In genomic region chr2:123687064-123687463, GRCh38 we compare ENCODE assay signal across 37 cellular contexts.
DNase-seq lines count a peak whose midpoint lies in the region; ATAC-seq, FAIRE-seq and TF ChIP-seq lines count a peak whose summit lies in the region.
"Had no signal": no experiment of that assay in that cellular context is flagged by ENCODE, and none has a peak within 500 bp of the region (broad histone marks: within the 10 kb centered on the region; RNA-seq: fewer than 3 reads in every experiment).

No MANE protein-coding gene starts in this region.

- H3K27ac Mint-ChIP-seq in WTC11 = no peak overlapping the region
- H3K27ac Mint-ChIP-seq in chondrocyte (ENCODE audit: unreplicated experiment) = no peak overlapping the region
- H3K27ac Mint-ChIP-seq in endodermal cell = no peak overlapping the region
- peak overlapping the region in 1 of 9 donors; percentile 16 for H3K27ac Mint-ChIP-seq in naive thymus-derived CD4-positive, alpha-beta T cell
- H3K27ac Mint-ChIP-seq: B cell; CD4-positive, alpha-beta memory T cell; CD4-positive, alpha-beta T cell; CD8-positive, alpha-beta memory T cell; CD8-positive, alpha-beta T cell had no signal

- H3K4me1 Mint-ChIP-seq in WTC11 (peaks cover 4% of the 10 kb centered on the region), chondrocyte (ENCODE audit: low read depth) (no peaks in the 10 kb centered on the region), endodermal cell (no peaks in the 10 kb centered on the region)
- H3K4me1 Mint-ChIP-seq in naive thymus-derived CD4-positive, alpha-beta T cell = peaks cover 0 to 2% (median 0%) of the 10 kb centered on the region in 7 donors
- H3K4me1 Mint-ChIP-seq: B cell; CD4-positive, alpha-beta memory T cell; CD4-positive, CD25-positive, alpha-beta regulatory T cell; CD8-positive, alpha-beta memory T cell had no signal

- H3K27ac ChIP-seq in endodermal cell (ENCODE audit: low read depth, low read length) (no peak overlapping the region), osteoblast (ENCODE audit: low read depth, low read length) (no peak overlapping the region)
- no peak overlapping the region for H3K27ac ChIP-seq in naive thymus-derived CD4-positive, alpha-beta T cell (ENCODE audit: low read depth, low read length)
- H3K27ac ChIP-seq: 22Rv1; A549; BLaER1; BLaER1 treated with 17β-estradiol and CSF1 and Interleukin-3, amounts not matched to agents 10 nM and 100 nM; C4-2B had no signal

- WGBS in endodermal cell (ENCODE audit: insufficient coverage in 1 of 2, insufficient read length in 1 of 2), 2 experiments = 96 to 100% methylated on average over 3 to 11 of the region's 11 CpGs

- H3K79me2 ChIP-seq in osteoblast (ENCODE audit: insufficient read depth, low read length) = no peaks in the 10 kb centered on the region

- no peak for ATAC-seq in WTC11
- ATAC-seq in activated CD4-positive, CD25-positive, alpha-beta regulatory T cell treated with anti-CD3 and anti-CD28 coated beads, Interleukin-2, amount 50 U/mL, for 24 hours = no peak
- no peak for ATAC-seq in naive thymus-derived CD4-positive, alpha-beta T cell
- ATAC-seq: A549; CD8-positive, alpha-beta T cell had no signal

- no peaks in the 10 kb centered on the region for H4K20me1 ChIP-seq in osteoblast (ENCODE audit: insufficient read depth, low read length)
- H4K20me1 ChIP-seq: BLaER1; BLaER1 treated with 17β-estradiol and CSF1 and Interleukin-3, amounts not matched to agents 10 nM and 100 nM had no signal

- H3K36me3 Mint-ChIP-seq in WTC11 (peaks cover 10% of the 10 kb centered on the region), chondrocyte (ENCODE audit: low read depth) (no peaks in the 10 kb centered on the region), endodermal cell (ENCODE audit: low read depth) (peaks cover 31% of the 10 kb centered on the region)
- peaks cover 0 to 6% (median 0%) of the 10 kb centered on the region in 5 donors for H3K36me3 Mint-ChIP-seq in naive thymus-derived CD4-positive, alpha-beta T cell
- H3K36me3 Mint-ChIP-seq: CD14-positive monocyte; CD4-positive, alpha-beta memory T cell; CD4-positive, CD25-positive, alpha-beta regulatory T cell; CD8-positive, alpha-beta memory T cell; CD8-positive, alpha-beta T cell had no signal

- peaks cover 3% of the 10 kb centered on the region for H3K27me3 Mint-ChIP-seq in WTC11 (ENCODE audit: low read depth)
- no peaks in the 10 kb centered on the region for H3K27me3 Mint-ChIP-seq in chondrocyte (ENCODE audit: low read depth)
- H3K27me3 Mint-ChIP-seq in endodermal cell (ENCODE audit: insufficient read depth) = no peaks in the 10 kb centered on the region
- H3K27me3 Mint-ChIP-seq in naive thymus-derived CD4-positive, alpha-beta T cell = no peaks in the 10 kb centered on the region
- H3K27me3 Mint-ChIP-seq: B cell; CD4-positive, alpha-beta memory T cell; CD4-positive, alpha-beta T cell; CD4-positive, CD25-positive, alpha-beta regulatory T cell; CD8-positive, alpha-beta memory T cell had no signal

- intact Hi-C loops in naive thymus-derived CD4-positive, alpha-beta T cell (cut with micrococcal nuclease) = no loop called here

- DNase-seq in WTC11 (ENCODE audit: low spot score) (no peak), chondrocyte (ENCODE audit: low spot score) (peak; percentile 54), endodermal cell (no peak), osteoblast (ENCODE audit: insufficient read length, low spot score, missing footprints) (peak; percentile 3), RCC 7860 (ENCODE audit: low spot score) (no peak), SKM-1 (lab: John Stamatoyannopoulos, UW; ENCODE audit: unreplicated experiment) (no peak)
- DNase-seq in naive thymus-derived CD4-positive, alpha-beta T cell = no peak
- DNase-seq: 8988T; ACHN; AML-193; BE2C; C1 segment of cervical spinal cord; Caco-2; Calu3; CD4-positive, alpha-beta memory T cell; CD4-positive, alpha-beta T cell; CD4-positive, CD25-positive, alpha-beta regulatory T cell; CD8-positive, alpha-beta memory T cell; CD8-positive, alpha-beta T cell; COR-L47; DMS 273 treated with DMSO at 0.1 percent for 48 hours; DMS153; DMS53; DMS79; DMS79 treated with DMSO at 0.1 percent for 48 hours; DND-41; EL had no signal

- H3K27me3 ChIP-seq in endodermal cell (ENCODE audit: control insufficient read depth, insufficient read depth, low read length, poor library complexity, severe bottlenecking) (no peaks in the 10 kb centered on the region), osteoblast (ENCODE audit: insufficient read depth, low read length) (no peaks in the 10 kb centered on the region)
- H3K27me3 ChIP-seq in naive thymus-derived CD4-positive, alpha-beta T cell (ENCODE audit: control insufficient read depth in 2 of 2, insufficient read depth in 2 of 2, low read length in 2 of 2) = no peaks in the 10 kb centered on the region
- H3K27me3 ChIP-seq: BE2C; BLaER1; BLaER1 treated with 17β-estradiol and CSF1 and Interleukin-3, amounts not matched to agents 10 nM and 100 nM had no signal

- TF ChIP-seq CTCF in WTC11 (IDR thresholded peaks at IDR 0.05) = no peak
- no peak for TF ChIP-seq CTCF in chondrocyte (IDR thresholded peaks at IDR 0.05)
- TF ChIP-seq CTCF in endodermal cell (conservative IDR thresholded peaks at IDR 0.05) = no peak
- TF ChIP-seq CTCF in osteoblast (IDR thresholded peaks at IDR 0.05; ENCODE audit: extremely low read depth, low read depth, low read length) = no peak

- H3K9ac ChIP-seq in endodermal cell (ENCODE audit: extremely low read depth, low read length, poor library complexity, severe bottlenecking) = no peak overlapping the region
- H3K9ac ChIP-seq: BLaER1; BLaER1 treated with 17β-estradiol and CSF1 and Interleukin-3, amounts not matched to agents 10 nM and 100 nM had no signal

- FAIRE-seq in RCC 7860 (lab: Jason Lieb, UNC) = no peak
- FAIRE-seq: A204.1, A549, D721Med had no signal

- H3K4me3 Mint-ChIP-seq in WTC11 = no peak overlapping the region
- H3K4me3 Mint-ChIP-seq in chondrocyte (ENCODE audit: unreplicated experiment) = no peak overlapping the region
- H3K4me3 Mint-ChIP-seq in endodermal cell = no peak overlapping the region
- no peak overlapping the region for H3K4me3 Mint-ChIP-seq in naive thymus-derived CD4-positive, alpha-beta T cell
- H3K4me3 Mint-ChIP-seq: B cell; CD14-positive monocyte; CD4-positive, alpha-beta memory T cell; CD4-positive, alpha-beta T cell; CD4-positive, CD25-positive, alpha-beta regulatory T cell; CD8-positive, alpha-beta memory T cell; CD8-positive, alpha-beta T cell had no signal

- H3K9me3 Mint-ChIP-seq in WTC11 (peaks cover 46% of the 10 kb centered on the region), chondrocyte (ENCODE audit: low read depth) (peaks cover 21% of the 10 kb centered on the region), endodermal cell (peaks cover 62% of the 10 kb centered on the region)
- H3K9me3 Mint-ChIP-seq in naive thymus-derived CD4-positive, alpha-beta T cell = peaks cover 0 to 31% (median 14%) of the 10 kb centered on the region in 11 donors

- H3K36me3 ChIP-seq in endodermal cell (ENCODE audit: control insufficient read depth, insufficient read depth, low read length) = peaks cover 12% of the 10 kb centered on the region
- no peaks in the 10 kb centered on the region for H3K36me3 ChIP-seq in osteoblast (ENCODE audit: insufficient read depth, low read length)
- H3K36me3 ChIP-seq in naive thymus-derived CD4-positive, alpha-beta T cell (ENCODE audit: control insufficient read depth in 2 of 3, insufficient read depth in 3 of 3, low read length in 3 of 3) = no peaks in the 10 kb centered on the region
- H3K36me3 ChIP-seq: BE2C; BLaER1; BLaER1 treated with 17β-estradiol and CSF1 and Interleukin-3, amounts not matched to agents 10 nM and 100 nM had no signal

- no peak overlapping the region for H2AFZ ChIP-seq in osteoblast (ENCODE audit: low read length)

- CTCF ChIA-PET in WTC11 (lab: Charles Lee) = no interaction called here
- CTCF ChIA-PET in naive thymus-derived CD4-positive, alpha-beta T cell (lab: Charles Lee) = no interaction called here

- H3K4me3 ChIP-seq in endodermal cell (ENCODE audit: low read length) (peak overlapping the region; percentile 23), osteoblast (ENCODE audit: insufficient read depth, low read length) (no peak overlapping the region)
- no peak overlapping the region for H3K4me3 ChIP-seq in naive thymus-derived CD4-positive, alpha-beta T cell (ENCODE audit: low read length)
- H3K4me3 ChIP-seq: A549; BLaER1; BLaER1 treated with 17β-estradiol and CSF1 and Interleukin-3, amounts not matched to agents 10 nM and 100 nM had no signal

- no peak overlapping the region for H3K4me2 ChIP-seq in osteoblast (ENCODE audit: insufficient read depth, low read length)
- H3K4me2 ChIP-seq: A549; BLaER1; BLaER1 treated with 17β-estradiol and CSF1 and Interleukin-3, amounts not matched to agents 10 nM and 100 nM had no signal

- POLR2A ChIA-PET in WTC11 (lab: Charles Lee) = no interaction called here
- POLR2A ChIA-PET in naive thymus-derived CD4-positive, alpha-beta T cell (lab: Charles Lee) = no interaction called here

- H3K9me3 ChIP-seq in endodermal cell (ENCODE audit: control insufficient read depth, low read length) (peaks cover 74% of the 10 kb centered on the region), osteoblast (ENCODE audit: low read depth, low read length) (no peaks in the 10 kb centered on the region)
- H3K9me3 ChIP-seq in naive thymus-derived CD4-positive, alpha-beta T cell (ENCODE audit: control insufficient read depth in 2 of 3, low read length in 3 of 3) = no peaks in the 10 kb centered on the region
- H3K9me3 ChIP-seq: BE2C, Caco-2 had no signal

- no peaks in the 10 kb centered on the region for H3K4me1 ChIP-seq in endodermal cell (ENCODE audit: control insufficient read depth, insufficient read depth, low read length)
- H3K4me1 ChIP-seq in osteoblast (ENCODE audit: insufficient read depth, low read length) = no peaks in the 10 kb centered on the region
- no peaks in the 10 kb centered on the region for H3K4me1 ChIP-seq in naive thymus-derived CD4-positive, alpha-beta T cell (ENCODE audit: control insufficient read depth in 2 of 2, insufficient read depth in 2 of 2, low read length in 2 of 2)
- H3K4me1 ChIP-seq: A549, BE2C, BLaER1, Caco-2 had no signal

TF ChIP-seq in WTC11, 78 proteins besides CTCF, POLR2A, EP300 and RAD21 (continues in another document):
- no peak for TF ChIP-seq ZNF425 (CRISPR knock-in tag; conservative IDR thresholded peaks at IDR 0.05)

Comparison
In these comparisons a context has a peak if more than half of its experiments do, and no peak if none do; other contexts are left out.
1. DNase-seq: peak in chondrocyte (single experiment) and osteoblast (single experiment); none in WTC11 (single experiment), endodermal cell (single experiment), RCC 7860 (single experiment), SKM-1 (single experiment) and naive thymus-derived CD4-positive, alpha-beta T cell (0 of 9).